In the genomic region with DNA sequence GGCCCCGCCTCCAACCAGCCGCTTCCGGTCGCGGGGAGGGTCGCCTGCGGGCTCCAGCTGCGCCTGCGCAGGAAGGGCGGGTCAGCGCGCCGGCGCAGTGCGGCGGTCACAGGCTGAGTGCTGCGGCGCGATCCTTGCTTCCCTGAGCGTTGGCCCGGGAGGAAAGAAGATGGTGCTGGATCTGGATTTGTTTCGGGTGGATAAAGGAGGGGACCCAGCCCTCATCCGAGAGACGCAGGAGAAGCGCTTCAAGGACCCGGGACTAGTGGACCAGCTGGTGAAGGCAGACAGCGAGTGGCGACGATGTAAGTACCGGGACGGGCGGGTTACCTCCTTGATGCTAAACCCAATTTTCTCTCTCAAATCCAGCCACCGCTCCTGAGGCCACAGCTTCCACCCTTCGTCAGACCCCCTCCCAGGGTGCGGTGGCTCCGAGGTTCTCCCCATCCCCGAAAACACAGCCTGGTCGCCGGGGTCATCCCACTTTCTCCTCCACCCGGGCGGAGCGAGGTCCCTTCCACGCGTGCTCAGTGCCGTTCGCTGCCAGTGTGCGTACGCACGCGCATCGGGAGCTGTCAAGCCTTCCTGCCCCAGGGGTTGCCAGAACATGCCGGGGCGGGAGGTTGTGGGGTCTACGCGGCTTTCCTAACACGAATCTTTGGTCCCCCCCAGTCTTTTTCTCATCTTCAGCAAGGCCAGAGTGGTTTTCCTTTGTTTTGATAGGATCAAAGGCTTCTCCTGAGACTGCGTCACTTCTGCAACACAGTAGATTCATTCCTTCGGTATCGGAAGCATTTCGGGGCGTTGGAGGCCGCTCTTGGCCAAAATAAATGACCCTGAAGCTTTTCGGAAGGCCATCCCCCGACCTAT, we compare ENCODE assay signal across 8 cellular contexts. TPM values are rescaled to one million over a fixed set of nuclear protein-coding genes. Genes with fewer than 3 reads are reported as not detected.
DNase-seq lines count a peak whose midpoint lies in the region; ATAC-seq and TF ChIP-seq lines count a peak whose summit lies in the region.

A gene with protein sequence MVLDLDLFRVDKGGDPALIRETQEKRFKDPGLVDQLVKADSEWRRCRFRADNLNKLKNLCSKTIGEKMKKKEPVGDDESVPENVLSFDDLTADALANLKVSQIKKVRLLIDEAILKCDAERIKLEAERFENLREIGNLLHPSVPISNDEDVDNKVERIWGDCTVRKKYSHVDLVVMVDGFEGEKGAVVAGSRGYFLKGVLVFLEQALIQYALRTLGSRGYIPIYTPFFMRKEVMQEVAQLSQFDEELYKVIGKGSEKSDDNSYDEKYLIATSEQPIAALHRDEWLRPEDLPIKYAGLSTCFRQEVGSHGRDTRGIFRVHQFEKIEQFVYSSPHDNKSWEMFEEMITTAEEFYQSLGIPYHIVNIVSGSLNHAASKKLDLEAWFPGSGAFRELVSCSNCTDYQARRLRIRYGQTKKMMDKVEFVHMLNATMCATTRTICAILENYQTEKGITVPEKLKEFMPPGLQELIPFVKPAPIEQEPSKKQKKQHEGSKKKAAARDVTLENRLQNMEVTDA (plus strand): TSS at position 95 of the 870 bp plus-strand sequence. CDS start 75 bp downstream, at position 170.

- ATAC-seq in GM19023 (IDR thresholded peaks at IDR 0.05; ENCODE audit: unreplicated experiment) = peak; percentile 83
- ATAC-seq in HG03175 (IDR thresholded peaks at IDR 0.05; ENCODE audit: unreplicated experiment) = peak; percentile 87

- H3K4me3 Mint-ChIP-seq in chondrocyte (ENCODE audit: unreplicated experiment) = peak within 1 kb of the TSS; percentile 100

- H3K4me3 ChIP-seq in AG10803 (ENCODE audit: low read length) = peak within 1 kb of the TSS; percentile 100

- peaks cover 39% of the 10 kb centered on the region for H3K4me1 Mint-ChIP-seq in chondrocyte (ENCODE audit: low read depth)

- TF ChIP-seq CTCF in AG10803 (conservative IDR thresholded peaks at IDR 0.05; ENCODE audit: low read length) (no peak), chondrocyte (IDR thresholded peaks at IDR 0.05) (no peak)

- DNase-seq in AG10803 (ENCODE audit: low read depth) (peak; percentile 81), NCI-H446 (lab: John Stamatoyannopoulos, UW) (peak; percentile 91 to 95), chondrocyte (ENCODE audit: low spot score) (no peak), kidney glomerular epithelial cell (lab: John Stamatoyannopoulos, UW) (peak; percentile 73)
- peak; percentile 80 to 81 for DNase-seq in activated CD4-positive, alpha-beta T cell treated with anti-CD3 and anti-CD28 coated beads for 24 hours (ENCODE audit: low read depth in 2 of 2)
- DNase-seq in stimulated activated CD4-positive, alpha-beta T cell treated with anti-CD3 and anti-CD28 coated beads, Interleukin-1b, Interleukin-23, amount 100 ng/mL, for 1 hour (ENCODE audit: low read depth in 2 of 2) = peak; percentile 74 to 85

- H3K36me3 Mint-ChIP-seq in chondrocyte (ENCODE audit: low read depth) = peaks cover 8% of the 10 kb centered on the region

- no peaks in the 10 kb centered on the region for H3K27me3 Mint-ChIP-seq in chondrocyte (ENCODE audit: low read depth)

- H3K27ac Mint-ChIP-seq in chondrocyte (ENCODE audit: unreplicated experiment) = peak within 1 kb of the TSS; percentile 100

- no peaks in the 10 kb centered on the region for H3K9me3 Mint-ChIP-seq in chondrocyte (ENCODE audit: low read depth)

RNA-seq across cellular contexts. Expression of the gene that starts here (rescaled TPM):
- 127 to 354 TPM (median 348 TPM) in 3 replicates for total RNA-seq in chondrocyte
